In genomic region chr19:51108805-51109146, GRCh38 we compare ENCODE assay signal across 9 cellular contexts. TPM values are rescaled to one million over a fixed set of nuclear protein-coding genes. Genes with fewer than 3 reads are reported as not detected.
DNase-seq lines count a peak whose midpoint lies in the region; ATAC-seq, FAIRE-seq and TF ChIP-seq lines count a peak whose summit lies in the region.
"Had no signal": no experiment of that assay in that cellular context is flagged by ENCODE, and none has a peak within 500 bp of the region (broad histone marks: within the 10 kb centered on the region; RNA-seq: fewer than 3 reads in every experiment).

No MANE protein-coding gene starts in this region.

- H3K27me3 ChIP-seq in effector memory CD4-positive, alpha-beta T cell (replicated peaks; ENCODE audit: control insufficient read depth, insufficient read depth, low read length, poor library complexity, severe bottlenecking) = no peaks in the 10 kb centered on the region

- ATAC-seq in GM21737 (IDR thresholded peaks at IDR 0.05; ENCODE audit: unreplicated experiment) = peak; percentile 21
- peak; percentile 43 to 66 for ATAC-seq in natural killer cell treated with Interleukin-12 subunit alpha and Interleukin-12 subunit beta and Interleukin-15 and Interleukin-18, amount 100 ng/mL, for 72 hours

- H3K27ac Mint-ChIP-seq in natural killer cell treated with Interleukin-12 subunit alpha and Interleukin-12 subunit beta and Interleukin-15 and Interleukin-18, amount 100 ng/mL, for 72 hours = peak overlapping the region; percentile 80 to 96

- H3K4me3 ChIP-seq in GM12864 (ENCODE audit: low read depth, low read length) (peak overlapping the region; percentile 54), NB4 (ENCODE audit: low read depth, low read length) (peak overlapping the region; percentile 62)
- peak overlapping the region; percentile 62 for H3K4me3 ChIP-seq in effector memory CD4-positive, alpha-beta T cell (ENCODE audit: insufficient read depth, low read depth, low read length, poor library complexity, severe bottlenecking)

- H3K4me1 ChIP-seq in effector memory CD4-positive, alpha-beta T cell (ENCODE audit: control insufficient read depth, insufficient read depth, low read length, poor library complexity, severe bottlenecking) = peaks cover 22% of the 10 kb centered on the region

- no peaks in the 10 kb centered on the region for H3K9me3 Mint-ChIP-seq in natural killer cell treated with Interleukin-12 subunit alpha and Interleukin-12 subunit beta and Interleukin-15 and Interleukin-18, amount 100 ng/mL, for 72 hours

- H3K36me3 ChIP-seq in effector memory CD4-positive, alpha-beta T cell (ENCODE audit: control insufficient read depth, insufficient read depth, low read length) = peaks cover 2% of the 10 kb centered on the region

- H3K9me3 ChIP-seq in effector memory CD4-positive, alpha-beta T cell (ENCODE audit: control insufficient read depth, low read length) = no peaks in the 10 kb centered on the region

- peak overlapping the region; percentile 73 for H3K27ac ChIP-seq in effector memory CD4-positive, alpha-beta T cell (ENCODE audit: insufficient read depth, low read length, poor library complexity, severe bottlenecking)

- peaks cover 10% of the 10 kb centered on the region for H3K36me3 Mint-ChIP-seq in natural killer cell treated with Interleukin-12 subunit alpha and Interleukin-12 subunit beta and Interleukin-15 and Interleukin-18, amount 100 ng/mL, for 72 hours

- no peak for FAIRE-seq in GM12892 (lab: Jason Lieb, UNC)

- TF ChIP-seq CTCF in GM12864 (IDR thresholded peaks at IDR 0.05; ENCODE audit: low read depth, low read length, missing control alignments) (no peak), NB4 (IDR thresholded peaks at IDR 0.05; ENCODE audit: low read depth, low read length) (no peak)

- peaks cover 38 to 39% of the 10 kb centered on the region in 2 donors for H3K4me1 Mint-ChIP-seq in natural killer cell treated with Interleukin-12 subunit alpha and Interleukin-12 subunit beta and Interleukin-15 and Interleukin-18, amount 100 ng/mL, for 72 hours (ENCODE audit: low read depth in 2 of 2)

- DNase-seq in GM12864 (ENCODE audit: low read depth) = no peak
- no peak for DNase-seq in NB4 (ENCODE audit: low read depth)
- DNase-seq in effector memory CD4-positive, alpha-beta T cell = no peak
- no peak for DNase-seq in natural killer cell treated with Interleukin-12 subunit alpha and Interleukin-12 subunit beta and Interleukin-15 and Interleukin-18, amount 100 ng/mL, for 72 hours (ENCODE audit: low spot score)
- no peak for DNase-seq in mucosa of gallbladder (ENCODE audit: low spot score)
- no peak for DNase-seq in GM12892 (ENCODE audit: insufficient read length)
- DNase-seq in ecto neural progenitor cell (ENCODE audit: low spot score) = no peak

- H3K27me3 Mint-ChIP-seq in natural killer cell treated with Interleukin-12 subunit alpha and Interleukin-12 subunit beta and Interleukin-15 and Interleukin-18, amount 100 ng/mL, for 72 hours = no peaks in the 10 kb centered on the region

- no peak for TF ChIP-seq POLR2A in NB4 (IDR thresholded peaks at IDR 0.05; ENCODE audit: extremely low read depth, insufficient read length)
- no peak for TF ChIP-seq POLR2A in GM12892 (IDR thresholded peaks at IDR 0.05; ENCODE audit: low read depth, low read length)

- peak overlapping the region; percentile 91 for H3K4me3 Mint-ChIP-seq in natural killer cell treated with Interleukin-12 subunit alpha and Interleukin-12 subunit beta and Interleukin-15 and Interleukin-18, amount 100 ng/mL, for 72 hours

RNA-seq across cellular contexts. Expression of gene CTU1, which starts 0.6 kb away (rescaled TPM):
- total RNA-seq in natural killer cell treated with Interleukin-12 subunit alpha and Interleukin-12 subunit beta and Interleukin-15 and Interleukin-18, amount 100 ng/mL, for 72 hours = 10 to 100 TPM in 1 of 2 donors, 1 to 10 TPM in 1; 8.1 to 15.4 TPM
- 12.1 TPM for total RNA-seq in mucosa of gallbladder
- 0.68 TPM for polyA plus RNA-seq in GM12892 (2012; ENCODE audit: missing spikeins)

RNA-seq across cellular contexts. Expression of gene SIGLEC9, which starts 15.9 kb away (rescaled TPM):
- total RNA-seq in natural killer cell treated with Interleukin-12 subunit alpha and Interleukin-12 subunit beta and Interleukin-15 and Interleukin-18, amount 100 ng/mL, for 72 hours = 1 to 10 TPM in 1 of 2 donors, under 1 TPM in 1; 0.69 to 1.1 TPM
- 6.3 TPM for total RNA-seq in mucosa of gallbladder
- not detected for polyA plus RNA-seq in GM12892 (2012; ENCODE audit: missing spikeins)

RNA-seq across cellular contexts. Expression of gene KLK14, which starts 26.1 kb away (rescaled TPM):
- total RNA-seq in natural killer cell treated with Interleukin-12 subunit alpha and Interleukin-12 subunit beta and Interleukin-15 and Interleukin-18, amount 100 ng/mL, for 72 hours = 1 to 10 TPM in 1 of 2 donors, under 1 TPM in 1; 0.50 to 2.2 TPM
- 0.63 TPM for total RNA-seq in mucosa of gallbladder
- polyA plus RNA-seq in GM12892 (2012; ENCODE audit: missing spikeins) = not detected

RNA-seq across cellular contexts. Expression of gene SIGLEC7, which starts 33.3 kb away (rescaled TPM):
- total RNA-seq in natural killer cell treated with Interleukin-12 subunit alpha and Interleukin-12 subunit beta and Interleukin-15 and Interleukin-18, amount 100 ng/mL, for 72 hours = 1 to 10 TPM; 7.9 to 8.7 TPM
- total RNA-seq in mucosa of gallbladder = 3.5 TPM
- not detected for polyA plus RNA-seq in GM12892 (2012; ENCODE audit: missing spikeins)
- total RNA-seq: T-helper 1 cell treated with Interleukin-12 subunit alpha and Interleukin-12 subunit beta and Interleukin-4 antibody, amounts not matched to agents 30 ng/mL and 1 ng/mL, for 36 hours had no signal

RNA-seq across cellular contexts. Expression of gene KLK13, which starts 43.9 kb away (rescaled TPM):
- not detected for total RNA-seq in natural killer cell treated with Interleukin-12 subunit alpha and Interleukin-12 subunit beta and Interleukin-15 and Interleukin-18, amount 100 ng/mL, for 72 hours
- 2.0 TPM for total RNA-seq in mucosa of gallbladder
- polyA plus RNA-seq in GM12892 (2012; ENCODE audit: missing spikeins) = not detected
- total RNA-seq: T-helper 1 cell treated with Interleukin-12 subunit alpha and Interleukin-12 subunit beta and Interleukin-4 antibody, amounts not matched to agents 30 ng/mL and 1 ng/mL, for 36 hours had no signal
